12 cellular contexts compared by ENCODE assay signal in genomic region chr5:62206150-62206829, GRCh38.
A peak's percentile ranks its signal among the peaks of the same experiment; 100 is the strongest.
DNase-seq lines count a peak whose midpoint lies in the region; ATAC-seq and TF ChIP-seq lines count a peak whose summit lies in the region.
"Had no signal": no experiment of that assay in that cellular context is flagged by ENCODE, and none has a peak within 500 bp of the region (broad histone marks: within the 10 kb centered on the region; RNA-seq: fewer than 3 reads in every experiment).

No MANE protein-coding gene starts in this region.

- no peak overlapping the region for H3K27ac ChIP-seq in DND-41 (ENCODE audit: low read length)
- H3K27ac ChIP-seq: dorsolateral prefrontal cortex, psoas muscle had no signal

- H3K4me2 ChIP-seq in DND-41 (ENCODE audit: insufficient read depth, low read length): no peak overlapping the region

- H3K79me2 ChIP-seq in DND-41 (ENCODE audit: insufficient read depth, low read length): no peaks in the 10 kb centered on the region

- no peaks in the 10 kb centered on the region for H3K36me3 Mint-ChIP-seq in WTC11
- H3K36me3 Mint-ChIP-seq in mesothelial cell of epicardium: no peaks in the 10 kb centered on the region

- POLR2A ChIA-PET in WTC11 (lab: Charles Lee): no interaction called here

- H3K4me3 ChIP-seq in DND-41 (ENCODE audit: low read depth in 1 of 2, low read length in 2 of 2): no peak overlapping the region
- H3K4me3 ChIP-seq: dorsolateral prefrontal cortex, psoas muscle had no signal

- H3K9ac ChIP-seq in DND-41 (ENCODE audit: low read depth, low read length): no peak overlapping the region

- H3K27me3 Mint-ChIP-seq in WTC11 (ENCODE audit: low read depth): no peaks in the 10 kb centered on the region
- H3K27me3 Mint-ChIP-seq in mesothelial cell of epicardium (ENCODE audit: low read depth): peaks cover 12% of the 10 kb centered on the region

- CTCF ChIA-PET in WTC11 (lab: Charles Lee): interaction anchor here (1.0 to 1.3 kb wide), 4 partner anchors 9 to 438 kb away, joined by 3 to 5 read pairs (median 4); no protein-coding TSS in a partner anchor

- no peaks in the 10 kb centered on the region for H3K9me3 Mint-ChIP-seq in WTC11
- H3K9me3 Mint-ChIP-seq in mesothelial cell of epicardium: no peaks in the 10 kb centered on the region
- H3K9me3 Mint-ChIP-seq: activated T-helper 17 cell treated with anti-CD3 and anti-CD28 coated beads, Interleukin-2, amount 50 U/mL, for 72 hours had no signal

- no peaks in the 10 kb centered on the region for H3K36me3 ChIP-seq in DND-41 (ENCODE audit: insufficient read depth, low read length)

- no peaks in the 10 kb centered on the region for H3K9me3 ChIP-seq in DND-41 (ENCODE audit: insufficient read depth, low read length, severe bottlenecking)
- H3K9me3 ChIP-seq: psoas muscle had no signal

- H2AFZ ChIP-seq in DND-41 (ENCODE audit: low read depth, low read length): no peak overlapping the region

- ATAC-seq in DND-41 (ENCODE audit: insufficient read depth, low read depth) (no peak; the same call in 2 of the 3 replicates), WTC11 (peak; percentile 99), GM21390 (IDR thresholded peaks at IDR 0.05; ENCODE audit: unreplicated experiment) (no peak), GM21526 (IDR thresholded peaks at IDR 0.05; ENCODE audit: low FRiP score, unreplicated experiment) (no peak)
- ATAC-seq: activated T-helper 17 cell treated with anti-CD3 and anti-CD28 coated beads, Interleukin-2, amount 50 U/mL, for 72 hours; psoas muscle had no signal

- no peak overlapping the region for H3K27ac Mint-ChIP-seq in WTC11
- no peak overlapping the region for H3K27ac Mint-ChIP-seq in mesothelial cell of epicardium
- H3K27ac Mint-ChIP-seq: activated T-helper 17 cell treated with anti-CD3 and anti-CD28 coated beads, Interleukin-2, amount 50 U/mL, for 72 hours had no signal

- no peak overlapping the region for H3K4me3 Mint-ChIP-seq in WTC11
- H3K4me3 Mint-ChIP-seq in mesothelial cell of epicardium: no peak overlapping the region
- H3K4me3 Mint-ChIP-seq: activated T-helper 17 cell treated with anti-CD3 and anti-CD28 coated beads, Interleukin-2, amount 50 U/mL, for 72 hours had no signal

- peaks cover 15% of the 10 kb centered on the region for H3K4me1 Mint-ChIP-seq in WTC11
- H3K4me1 Mint-ChIP-seq in mesothelial cell of epicardium: no peaks in the 10 kb centered on the region
- H3K4me1 Mint-ChIP-seq: activated T-helper 17 cell treated with anti-CD3 and anti-CD28 coated beads, Interleukin-2, amount 50 U/mL, for 72 hours had no signal

- H4K20me1 ChIP-seq in DND-41 (ENCODE audit: insufficient read depth, low read length): no peaks in the 10 kb centered on the region

- H3K27me3 ChIP-seq in DND-41 (ENCODE audit: insufficient read depth, low read length, poor library complexity): peaks cover 13% of the 10 kb centered on the region

- no peaks in the 10 kb centered on the region for H3K4me1 ChIP-seq in DND-41 (ENCODE audit: insufficient read depth, low read length)
- H3K4me1 ChIP-seq: psoas muscle had no signal

- DNase-seq in DND-41: no peak
- DNase-seq in HT1080 (ENCODE audit: low read depth): peak; percentile 37
- DNase-seq in WTC11 (ENCODE audit: low spot score): peak; percentile 64
- DNase-seq in left kidney (ENCODE audit: low read depth, low spot score): peak; percentile 26
- no peak for DNase-seq in mesothelial cell of epicardium (ENCODE audit: low spot score in 2 of 2, unreplicated experiment in 2 of 2)
- DNase-seq in COLO668 (lab: John Stamatoyannopoulos, UW; ENCODE audit: unreplicated experiment): no peak
- DNase-seq: NCI-H2171, psoas muscle had no signal

- peak; percentile 36 for TF ChIP-seq CTCF in DND-41 (IDR thresholded peaks at IDR 0.05; ENCODE audit: borderline replicate concordance, extremely low read depth, low read length, poor library complexity, severe bottlenecking)
- TF ChIP-seq CTCF in WTC11 (IDR thresholded peaks at IDR 0.05): no peak
- no peak for TF ChIP-seq CTCF in mesothelial cell of epicardium (IDR thresholded peaks at IDR 0.05; ENCODE audit: unreplicated experiment)

TF ChIP-seq in WTC11, 78 proteins besides CTCF, POLR2A, EP300 and RAD21:
- no peak for TF ChIP-seq ATF3 (CRISPR knock-in tag; conservative IDR thresholded peaks at IDR 0.05)
- TF ChIP-seq ZNF121 (CRISPR knock-in tag; IDR thresholded peaks at IDR 0.05): peak; percentile 86

Comparison
In these comparisons a context has a peak if more than half of its experiments do, and no peak if none do; other contexts are left out.
1. DNase-seq: peak in HT1080 (single experiment), WTC11 (single experiment) and left kidney (single experiment); none in DND-41 (single experiment), mesothelial cell of epicardium (0 of 2) and COLO668 (single experiment).